Comparison of ENCODE assay signal across 1 cellular context in the genomic region with DNA sequence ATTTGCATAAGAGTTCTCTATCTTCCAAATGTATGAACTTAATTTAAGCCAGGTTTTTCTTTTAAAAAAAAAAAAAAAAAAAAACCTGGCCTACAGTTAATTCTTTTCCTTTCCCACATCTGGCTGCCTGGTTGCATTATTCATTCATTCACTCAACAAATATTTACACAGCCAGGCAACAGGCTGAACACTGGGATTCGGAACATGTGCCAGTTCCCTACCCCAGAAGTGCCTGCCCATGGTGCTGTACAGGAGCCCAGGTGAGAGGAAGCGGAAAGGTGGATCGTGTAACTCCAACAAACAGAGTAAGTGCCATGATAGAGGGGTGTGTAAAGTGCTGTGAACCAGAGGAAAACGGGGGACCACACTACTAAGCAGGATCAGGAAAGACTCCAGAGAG.
TF ChIP-seq lines count a peak whose summit lies in the region.

No MANE protein-coding gene starts in this region.

TF ChIP-seq in HepG2, 621 proteins besides CTCF, POLR2A, EP300 and RAD21:
- TF ChIP-seq, protein P1, sequence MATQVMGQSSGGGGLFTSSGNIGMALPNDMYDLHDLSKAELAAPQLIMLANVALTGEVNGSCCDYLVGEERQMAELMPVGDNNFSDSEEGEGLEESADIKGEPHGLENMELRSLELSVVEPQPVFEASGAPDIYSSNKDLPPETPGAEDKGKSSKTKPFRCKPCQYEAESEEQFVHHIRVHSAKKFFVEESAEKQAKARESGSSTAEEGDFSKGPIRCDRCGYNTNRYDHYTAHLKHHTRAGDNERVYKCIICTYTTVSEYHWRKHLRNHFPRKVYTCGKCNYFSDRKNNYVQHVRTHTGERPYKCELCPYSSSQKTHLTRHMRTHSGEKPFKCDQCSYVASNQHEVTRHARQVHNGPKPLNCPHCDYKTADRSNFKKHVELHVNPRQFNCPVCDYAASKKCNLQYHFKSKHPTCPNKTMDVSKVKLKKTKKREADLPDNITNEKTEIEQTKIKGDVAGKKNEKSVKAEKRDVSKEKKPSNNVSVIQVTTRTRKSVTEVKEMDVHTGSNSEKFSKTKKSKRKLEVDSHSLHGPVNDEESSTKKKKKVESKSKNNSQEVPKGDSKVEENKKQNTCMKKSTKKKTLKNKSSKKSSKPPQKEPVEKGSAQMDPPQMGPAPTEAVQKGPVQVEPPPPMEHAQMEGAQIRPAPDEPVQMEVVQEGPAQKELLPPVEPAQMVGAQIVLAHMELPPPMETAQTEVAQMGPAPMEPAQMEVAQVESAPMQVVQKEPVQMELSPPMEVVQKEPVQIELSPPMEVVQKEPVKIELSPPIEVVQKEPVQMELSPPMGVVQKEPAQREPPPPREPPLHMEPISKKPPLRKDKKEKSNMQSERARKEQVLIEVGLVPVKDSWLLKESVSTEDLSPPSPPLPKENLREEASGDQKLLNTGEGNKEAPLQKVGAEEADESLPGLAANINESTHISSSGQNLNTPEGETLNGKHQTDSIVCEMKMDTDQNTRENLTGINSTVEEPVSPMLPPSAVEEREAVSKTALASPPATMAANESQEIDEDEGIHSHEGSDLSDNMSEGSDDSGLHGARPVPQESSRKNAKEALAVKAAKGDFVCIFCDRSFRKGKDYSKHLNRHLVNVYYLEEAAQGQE (IDR thresholded peaks at IDR 0.05; ENCODE audit: borderline replicate concordance in 1 of 2, low read depth in 1 of 2, low read length in 2 of 2) = no peak
- no peak for TF ChIP-seq BORCS8-MEF2B (CRISPR knock-in tag; IDR thresholded peaks at IDR 0.05)
- TF ChIP-seq RARG (CRISPR knock-in tag; IDR thresholded peaks at IDR 0.05; ENCODE audit: low read depth) = no peak
- TF ChIP-seq RBM22 (optimal IDR thresholded peaks at IDR 0.05; ENCODE audit: low read length) = no peak
- TF ChIP-seq SYNCRIP (IDR thresholded peaks at IDR 0.05; ENCODE audit: insufficient read depth, low read depth, low read length) = no peak
- TF ChIP-seq NONO (IDR thresholded peaks at IDR 0.05) = no peak
- TF ChIP-seq NONO (CRISPR knock-in tag; conservative IDR thresholded peaks at IDR 0.05) = no peak
- TF ChIP-seq, protein P2, sequence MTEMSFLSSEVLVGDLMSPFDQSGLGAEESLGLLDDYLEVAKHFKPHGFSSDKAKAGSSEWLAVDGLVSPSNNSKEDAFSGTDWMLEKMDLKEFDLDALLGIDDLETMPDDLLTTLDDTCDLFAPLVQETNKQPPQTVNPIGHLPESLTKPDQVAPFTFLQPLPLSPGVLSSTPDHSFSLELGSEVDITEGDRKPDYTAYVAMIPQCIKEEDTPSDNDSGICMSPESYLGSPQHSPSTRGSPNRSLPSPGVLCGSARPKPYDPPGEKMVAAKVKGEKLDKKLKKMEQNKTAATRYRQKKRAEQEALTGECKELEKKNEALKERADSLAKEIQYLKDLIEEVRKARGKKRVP (CRISPR knock-in tag; IDR thresholded peaks at IDR 0.05) = no peak
- TF ChIP-seq, protein P3, sequence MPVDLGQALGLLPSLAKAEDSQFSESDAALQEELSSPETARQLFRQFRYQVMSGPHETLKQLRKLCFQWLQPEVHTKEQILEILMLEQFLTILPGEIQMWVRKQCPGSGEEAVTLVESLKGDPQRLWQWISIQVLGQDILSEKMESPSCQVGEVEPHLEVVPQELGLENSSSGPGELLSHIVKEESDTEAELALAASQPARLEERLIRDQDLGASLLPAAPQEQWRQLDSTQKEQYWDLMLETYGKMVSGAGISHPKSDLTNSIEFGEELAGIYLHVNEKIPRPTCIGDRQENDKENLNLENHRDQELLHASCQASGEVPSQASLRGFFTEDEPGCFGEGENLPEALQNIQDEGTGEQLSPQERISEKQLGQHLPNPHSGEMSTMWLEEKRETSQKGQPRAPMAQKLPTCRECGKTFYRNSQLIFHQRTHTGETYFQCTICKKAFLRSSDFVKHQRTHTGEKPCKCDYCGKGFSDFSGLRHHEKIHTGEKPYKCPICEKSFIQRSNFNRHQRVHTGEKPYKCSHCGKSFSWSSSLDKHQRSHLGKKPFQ (CRISPR knock-in tag; IDR thresholded peaks at IDR 0.05; ENCODE audit: insufficient replicate concordance) = no peak
- no peak for TF ChIP-seq ZNF225 (CRISPR knock-in tag; IDR thresholded peaks at IDR 0.05)
- TF ChIP-seq ZNF138 (CRISPR knock-in tag; IDR thresholded peaks at IDR 0.05; ENCODE audit: low read depth) = no peak
- no peak for TF ChIP-seq RFX3 (CRISPR knock-in tag; IDR thresholded peaks at IDR 0.05)
- TF ChIP-seq ZFP36L1 (CRISPR knock-in tag; IDR thresholded peaks at IDR 0.05) = no peak
- TF ChIP-seq, protein P4, sequence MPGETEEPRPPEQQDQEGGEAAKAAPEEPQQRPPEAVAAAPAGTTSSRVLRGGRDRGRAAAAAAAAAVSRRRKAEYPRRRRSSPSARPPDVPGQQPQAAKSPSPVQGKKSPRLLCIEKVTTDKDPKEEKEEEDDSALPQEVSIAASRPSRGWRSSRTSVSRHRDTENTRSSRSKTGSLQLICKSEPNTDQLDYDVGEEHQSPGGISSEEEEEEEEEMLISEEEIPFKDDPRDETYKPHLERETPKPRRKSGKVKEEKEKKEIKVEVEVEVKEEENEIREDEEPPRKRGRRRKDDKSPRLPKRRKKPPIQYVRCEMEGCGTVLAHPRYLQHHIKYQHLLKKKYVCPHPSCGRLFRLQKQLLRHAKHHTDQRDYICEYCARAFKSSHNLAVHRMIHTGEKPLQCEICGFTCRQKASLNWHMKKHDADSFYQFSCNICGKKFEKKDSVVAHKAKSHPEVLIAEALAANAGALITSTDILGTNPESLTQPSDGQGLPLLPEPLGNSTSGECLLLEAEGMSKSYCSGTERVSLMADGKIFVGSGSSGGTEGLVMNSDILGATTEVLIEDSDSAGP (CRISPR knock-in tag; IDR thresholded peaks at IDR 0.05; ENCODE audit: borderline replicate concordance) = no peak
- TF ChIP-seq ZNF773 (CRISPR knock-in tag; IDR thresholded peaks at IDR 0.05; ENCODE audit: borderline replicate concordance) = no peak
- TF ChIP-seq, protein P5, sequence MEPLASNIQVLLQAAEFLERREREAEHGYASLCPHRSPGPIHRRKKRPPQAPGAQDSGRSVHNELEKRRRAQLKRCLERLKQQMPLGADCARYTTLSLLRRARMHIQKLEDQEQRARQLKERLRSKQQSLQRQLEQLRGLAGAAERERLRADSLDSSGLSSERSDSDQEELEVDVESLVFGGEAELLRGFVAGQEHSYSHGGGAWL (CRISPR knock-in tag; IDR thresholded peaks at IDR 0.05) = no peak
- no peak for TF ChIP-seq ELF4 (CRISPR knock-in tag; IDR thresholded peaks at IDR 0.05; ENCODE audit: borderline replicate concordance)
- no peak for TF ChIP-seq MBNL3 (CRISPR knock-in tag; conservative IDR thresholded peaks at IDR 0.05)
- TF ChIP-seq, protein P6, sequence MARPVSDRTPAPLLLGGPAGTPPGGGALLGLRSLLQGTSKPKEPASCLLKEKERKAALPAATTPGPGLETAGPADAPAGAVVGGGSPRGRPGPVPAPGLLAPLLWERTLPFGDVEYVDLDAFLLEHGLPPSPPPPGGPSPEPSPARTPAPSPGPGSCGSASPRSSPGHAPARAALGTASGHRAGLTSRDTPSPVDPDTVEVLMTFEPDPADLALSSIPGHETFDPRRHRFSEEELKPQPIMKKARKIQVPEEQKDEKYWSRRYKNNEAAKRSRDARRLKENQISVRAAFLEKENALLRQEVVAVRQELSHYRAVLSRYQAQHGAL (CRISPR knock-in tag; IDR thresholded peaks at IDR 0.05; ENCODE audit: not compliant biosample characterization) = no peak
